ENCODE assay signal across 19 cellular contexts in genomic region chr2:170217778-170218251, GRCh38. TPM values are rescaled to one million over a fixed set of nuclear protein-coding genes. Genes with fewer than 3 reads are reported as not detected.
DNase-seq lines count a peak whose midpoint lies in the region; ATAC-seq and TF ChIP-seq lines count a peak whose summit lies in the region.
"Had no signal": no experiment of that assay in that cellular context is flagged by ENCODE, and none has a peak within 500 bp of the region (broad histone marks: within the 10 kb centered on the region; RNA-seq: fewer than 3 reads in every experiment).

No MANE protein-coding gene starts in this region.

- peak overlapping the region; percentile 74 for H2BK5ac ChIP-seq in IMR-90 (ENCODE audit: low read depth, low read length, poor library complexity, severe bottlenecking)

- WGBS in IMR-90 (ENCODE audit: extremely low coverage in 2 of 2, insufficient read length in 1 of 2), 2 experiments: 40% methylated on average over 1 of the region's 4 CpGs; no CpG with 5 or more reads in 1 of the 2 experiments
- 63 to 77% methylated on average over 4 of the region's 4 CpGs for WGBS in esophagus squamous epithelium, 2 donors

- H2BK20ac ChIP-seq in IMR-90 (ENCODE audit: low read depth, low read length): no peak overlapping the region; the same call in 1 of the 2 replicates

- H2BK120ac ChIP-seq in IMR-90 (ENCODE audit: low read depth, low read length): 0 out of 2 replicates have a peak overlapping the region, but pooled peaks have one; percentile 16

- CTCF ChIA-PET in IMR-90 (lab: Yijun Ruan, JAX): no interaction called here

- no peaks in the 10 kb centered on the region for H4K20me1 ChIP-seq in IMR-90 (ENCODE audit: insufficient read depth, low read length)

- H3K9me3 ChIP-seq in IMR-90 (ENCODE audit: control insufficient read depth, insufficient read depth, low read length): no peaks in the 10 kb centered on the region
- no peaks in the 10 kb centered on the region for H3K9me3 ChIP-seq in esophagus squamous epithelium
- no peaks in the 10 kb centered on the region for H3K9me3 ChIP-seq in mucosa of descending colon
- H3K9me3 ChIP-seq: pancreas had no signal

- DNase-seq in AG09319 (ENCODE audit: extremely low read depth, low read depth) (peak; percentile 77), IMR-90 (peak; percentile 87), esophagus squamous epithelium (lab: John Stamatoyannopoulos, UW) (no peak), mucosa of descending colon (no peak), DMS153 treated with DMSO at 0.1 percent for 48 hours (lab: John Stamatoyannopoulos, UW; ENCODE audit: unreplicated experiment) (no peak), caudate nucleus (lab: John Stamatoyannopoulos, UW) (no peak), dedifferentiated amniotic fluid mesenchymal stem cell (ENCODE audit: extremely low spot score) (no peak)
- DNase-seq: activated CD8-positive, alpha-beta T cell treated with anti-CD3 and anti-CD28 coated beads for 36 hours; activated T-cell treated with anti-CD3 and anti-CD28 coated beads, Interleukin-2, amount 50 U/mL, for 4 hours; HCEC 1CT; KG1; NCI-H1048; pancreas; stimulated activated CD4-positive, alpha-beta T cell treated with anti-CD3 and anti-CD28 coated beads, Interleukin-4, amount 100 ng/mL, for 1 hour; substantia nigra; T-helper 1 cell had no signal

- TF ChIP-seq RAD21 in IMR-90 (IDR thresholded peaks at IDR 0.05; ENCODE audit: low read length): no peak

- POLR2A ChIA-PET in IMR-90 (lab: Charles Lee; ENCODE audit: unreplicated experiment): no interaction called here

- H3K36me3 ChIP-seq in IMR-90 (ENCODE audit: control insufficient read depth, insufficient read depth, low read length) (no peaks in the 10 kb centered on the region), esophagus squamous epithelium (no peaks in the 10 kb centered on the region), mucosa of descending colon (ENCODE audit: low read depth) (no peaks in the 10 kb centered on the region)
- H3K36me3 ChIP-seq: pancreas had no signal

- peak overlapping the region; percentile 37 for H2AFZ ChIP-seq in IMR-90 (replicated peaks; ENCODE audit: low read length, poor library complexity)

- intact Hi-C loops in IMR-90 (cut with micrococcal nuclease): no loop called here
- intact Hi-C loops in esophagus squamous epithelium (cut with DNase I): no loop called here
- intact Hi-C loops in mucosa of descending colon (cut with DNase I, micrococcal nuclease): no loop called here

- dilution Hi-C loops in IMR-90 (cut with HindIII; ENCODE audit: low sequenced_read_pairs, unreplicated experiment): no loop called here

- no peak overlapping the region for H3K4me2 ChIP-seq in IMR-90 (ENCODE audit: low read depth, low read length)

- H3K4ac ChIP-seq in IMR-90 (ENCODE audit: low read depth, low read length): no peak overlapping the region

- H3K9me1 ChIP-seq in IMR-90 (ENCODE audit: insufficient read depth, low read length): peaks cover 5% of the 10 kb centered on the region

- in situ Hi-C loops in IMR-90 (cut with MboI; ENCODE audit: low sequenced_read_pairs): no loop called here

- no peak overlapping the region for H2AK5ac ChIP-seq in IMR-90 (ENCODE audit: low read depth, low read length)

- no peak overlapping the region for H3K4me3 ChIP-seq in IMR-90 (ENCODE audit: insufficient read depth, low read depth, low read length)
- no peak overlapping the region for H3K4me3 ChIP-seq in esophagus squamous epithelium
- H3K4me3 ChIP-seq in mucosa of descending colon: no peak overlapping the region
- H3K4me3 ChIP-seq: pancreas had no signal

- H3K23ac ChIP-seq in IMR-90 (ENCODE audit: low read depth, low read length): no peak overlapping the region

- no peak overlapping the region for H4K91ac ChIP-seq in IMR-90 (ENCODE audit: insufficient read depth, low read depth, low read length)

- H3K18ac ChIP-seq in IMR-90 (ENCODE audit: low read depth, low read length): peak overlapping the region; percentile 13

- H3K4me1 ChIP-seq in IMR-90 (ENCODE audit: control insufficient read depth, insufficient read depth, low read length) (peaks cover 11% of the 10 kb centered on the region), esophagus squamous epithelium (peaks cover 0 to 20% (median 7%) of the 10 kb centered on the region in 3 donors), mucosa of descending colon (ENCODE audit: low read depth) (no peaks in the 10 kb centered on the region)
- H3K4me1 ChIP-seq: pancreas had no signal

- TF ChIP-seq CTCF in AG09319 (IDR thresholded peaks at IDR 0.05; ENCODE audit: low read depth, low read length) (no peak), IMR-90 (conservative IDR thresholded peaks at IDR 0.05; ENCODE audit: low read depth, low read length) (no peak), esophagus squamous epithelium (IDR thresholded peaks at IDR 0.05) (no peak), mucosa of descending colon (IDR thresholded peaks at IDR 0.05) (no peak)

- BruUV-seq in IMR-90 (replicated peaks; lab: Mats Ljungman, UMichigan): no TSS peak

- H2BK15ac ChIP-seq in IMR-90 (ENCODE audit: low read depth, low read length): no peak overlapping the region

- H3K56ac ChIP-seq in IMR-90 (ENCODE audit: extremely low read depth, insufficient read depth, low read length): no peak overlapping the region

- no peak overlapping the region for H2AK9ac ChIP-seq in IMR-90 (replicated peaks; ENCODE audit: low read depth, low read length, poor library complexity)

- H3K27ac ChIP-seq in IMR-90 (ENCODE audit: insufficient read depth, low read length) (peak overlapping the region; percentile 68; the same call in 1 of the 2 replicates), esophagus squamous epithelium (peak overlapping the region in 3 of 4 donors; percentile 23 to 27 (median 25)), caudate nucleus (ENCODE audit: low read depth, low read length) (no peak overlapping the region)

- no peaks in the 10 kb centered on the region for H3K27me3 ChIP-seq in IMR-90 (ENCODE audit: control insufficient read depth, insufficient read depth, low read length)
- H3K27me3 ChIP-seq in esophagus squamous epithelium: no peaks in the 10 kb centered on the region
- H3K27me3 ChIP-seq: pancreas had no signal

- ATAC-seq in IMR-90 (ENCODE audit: low read depth) (peak; percentile 38), mucosa of descending colon (peak; percentile 55)
- ATAC-seq: activated CD8-positive, alpha-beta T cell treated with anti-CD3 and anti-CD28 coated beads for 36 hours; activated naive CD4-positive, alpha-beta T cell treated with anti-CD3 and anti-CD28 coated beads, Interleukin-2, amount 50 U/mL, for 72 hours; activated T-cell treated with anti-CD3 and anti-CD28 coated beads, Interleukin-2, amount 50 U/mL, for 4 hours; left lobe of liver had no signal

- H4K8ac ChIP-seq in IMR-90 (ENCODE audit: low read depth in 2 of 2, low read length in 2 of 2): no peak overlapping the region

- no peak overlapping the region for H3K9ac ChIP-seq in IMR-90 (ENCODE audit: low read depth, low read length)

- no peak for TF ChIP-seq POLR2A in IMR-90 (IDR thresholded peaks at IDR 0.05; ENCODE audit: low read depth, low read length)
- no peak for TF ChIP-seq POLR2A in esophagus squamous epithelium (IDR thresholded peaks at IDR 0.05)

- no peak overlapping the region for H3K14ac ChIP-seq in IMR-90 (replicated peaks; ENCODE audit: low read depth, low read length)

- 0 out of 4 replicates have a peak, but pooled peaks cover 0 to 3% of the 10 kb centered on the region in 2 experiments for H3K79me1 ChIP-seq in IMR-90 (ENCODE audit: low read depth in 1 of 2, low read length in 2 of 2)

- H4K5ac ChIP-seq in IMR-90 (ENCODE audit: low read depth, low read length): no peak overlapping the region

TF ChIP-seq in IMR-90, 13 proteins besides CTCF, POLR2A, EP300 and RAD21:
- no peak for TF ChIP-seq BHLHE40 (IDR thresholded peaks at IDR 0.05; ENCODE audit: low read depth, low read length)
- no peak for TF ChIP-seq CEBPB (IDR thresholded peaks at IDR 0.05; ENCODE audit: low read depth, low read length)
- TF ChIP-seq SMC3 (IDR thresholded peaks at IDR 0.05; ENCODE audit: low read depth, low read length): no peak
- TF ChIP-seq RFX5 (IDR thresholded peaks at IDR 0.05; ENCODE audit: low read depth, low read length): no peak
- TF ChIP-seq FOS (IDR thresholded peaks at IDR 0.05; ENCODE audit: low read depth, low read length): no peak
- TF ChIP-seq MAZ (IDR thresholded peaks at IDR 0.05; ENCODE audit: borderline replicate concordance, low read depth, low read length): no peak
- no peak for TF ChIP-seq MAFK (IDR thresholded peaks at IDR 0.05; ENCODE audit: low read depth, low read length)
- no peak for TF ChIP-seq RCOR1 (IDR thresholded peaks at IDR 0.05; ENCODE audit: insufficient replicate concordance, low read length)
- no peak for TF ChIP-seq CHD1 (IDR thresholded peaks at IDR 0.05; ENCODE audit: low read depth, low read length)
- TF ChIP-seq USF2 (IDR thresholded peaks at IDR 0.05; ENCODE audit: low read depth, low read length): no peak
- no peak for TF ChIP-seq MXI1 (IDR thresholded peaks at IDR 0.05; ENCODE audit: borderline replicate concordance, low read depth, low read length)
- no peak for TF ChIP-seq ELK1 (IDR thresholded peaks at IDR 0.05; ENCODE audit: borderline replicate concordance, low read depth, low read length)
- no peak for TF ChIP-seq NFE2L2 (IDR thresholded peaks at IDR 0.05; ENCODE audit: low read depth, low read length)

RNA-seq across cellular contexts. Expression of gene MYO3B, which starts 39.9 kb away (rescaled TPM):
- not detected in 2 replicates for total RNA-seq in IMR-90 (2012; rRNA removed)
- 0.02 TPM in 1 of 2 replicates, not detected in the other for polyA plus RNA-seq in IMR-90 (2012; rRNA removed)
- not detected in 2 replicates for polyA plus RNA-seq in IMR-90 (2012; cell fraction: cytosol; rRNA removed)
- polyA plus RNA-seq in IMR-90 (2012; cell fraction: nucleus; rRNA removed; ENCODE audit: low replicate concordance): 0.02 TPM in 1 of 2 replicates, not detected in the other
- total RNA-seq in esophagus squamous epithelium: under 1 TPM; 0.15 to 0.38 (median 0.18) TPM
- total RNA-seq in mucosa of descending colon: under 1 TPM; 0.06 to 0.39 (median 0.09) TPM
- total RNA-seq: left lobe of liver had no signal
- polyA plus RNA-seq: BJ had no signal

Comparison
In these comparisons a context has a peak if more than half of its experiments do, and no peak if none do; other contexts are left out.
1. DNase-seq: peak in AG09319 (single experiment) and IMR-90 (single experiment); none in esophagus squamous epithelium (single experiment), mucosa of descending colon (0 of 3), DMS153 treated with DMSO at 0.1 percent for 48 hours (single experiment), caudate nucleus (0 of 61) and dedifferentiated amniotic fluid mesenchymal stem cell (single experiment).